Comparison of ENCODE assay signal across 1 cellular context in the genomic region with DNA sequence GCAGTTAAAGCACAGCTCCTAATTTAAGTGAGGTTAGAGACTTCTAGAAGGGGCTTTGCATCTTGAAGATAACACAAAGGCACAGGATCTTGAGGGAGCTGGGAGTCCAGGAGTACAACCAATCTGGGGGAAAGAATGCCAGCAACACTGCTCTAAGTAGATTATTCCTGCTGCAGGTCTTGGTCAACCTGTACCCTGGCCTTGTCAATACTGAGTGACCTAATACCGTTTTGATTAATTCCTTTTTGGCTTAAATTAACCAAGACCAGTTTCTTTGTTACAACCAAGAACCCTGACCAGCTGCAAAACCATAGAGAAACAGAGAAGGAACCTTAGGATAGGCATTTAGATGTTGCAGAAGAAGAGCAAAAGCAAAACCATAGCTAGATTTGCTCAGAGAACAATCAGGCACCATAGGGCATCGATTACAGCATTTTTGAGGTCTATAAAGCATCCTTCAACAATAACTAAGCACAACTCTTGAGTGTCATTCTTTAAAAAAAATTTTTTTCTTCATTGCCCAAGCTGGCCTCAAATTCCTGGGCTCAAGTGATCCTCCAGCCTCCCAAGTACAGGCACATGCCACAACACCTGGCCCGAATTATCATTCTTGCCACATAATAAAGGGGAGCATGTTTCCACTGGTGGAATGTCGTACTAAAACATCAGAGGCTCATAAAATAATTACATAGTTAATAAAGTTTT.
TF ChIP-seq lines count a peak whose summit lies in the region.

No MANE protein-coding gene starts in this region.

TF ChIP-seq in IMR-90, 13 proteins besides CTCF, POLR2A, EP300 and RAD21:
- TF ChIP-seq BHLHE40 (IDR thresholded peaks at IDR 0.05; ENCODE audit: low read depth, low read length) (no peak), NFE2L2 (IDR thresholded peaks at IDR 0.05; ENCODE audit: low read depth, low read length) (no peak), MAZ (IDR thresholded peaks at IDR 0.05; ENCODE audit: borderline replicate concordance, low read depth, low read length) (no peak), MXI1 (IDR thresholded peaks at IDR 0.05; ENCODE audit: borderline replicate concordance, low read depth, low read length) (no peak), CEBPB (IDR thresholded peaks at IDR 0.05; ENCODE audit: low read depth, low read length) (no peak), CHD1 (IDR thresholded peaks at IDR 0.05; ENCODE audit: low read depth, low read length) (no peak), RFX5 (IDR thresholded peaks at IDR 0.05; ENCODE audit: low read depth, low read length) (no peak), RCOR1 (IDR thresholded peaks at IDR 0.05; ENCODE audit: insufficient replicate concordance, low read length) (no peak), MAFK (IDR thresholded peaks at IDR 0.05; ENCODE audit: low read depth, low read length) (no peak), FOS (IDR thresholded peaks at IDR 0.05; ENCODE audit: low read depth, low read length) (no peak), SMC3 (IDR thresholded peaks at IDR 0.05; ENCODE audit: low read depth, low read length) (no peak)
- TF ChIP-seq, protein P1, sequence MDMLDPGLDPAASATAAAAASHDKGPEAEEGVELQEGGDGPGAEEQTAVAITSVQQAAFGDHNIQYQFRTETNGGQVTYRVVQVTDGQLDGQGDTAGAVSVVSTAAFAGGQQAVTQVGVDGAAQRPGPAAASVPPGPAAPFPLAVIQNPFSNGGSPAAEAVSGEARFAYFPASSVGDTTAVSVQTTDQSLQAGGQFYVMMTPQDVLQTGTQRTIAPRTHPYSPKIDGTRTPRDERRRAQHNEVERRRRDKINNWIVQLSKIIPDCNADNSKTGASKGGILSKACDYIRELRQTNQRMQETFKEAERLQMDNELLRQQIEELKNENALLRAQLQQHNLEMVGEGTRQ (IDR thresholded peaks at IDR 0.05; ENCODE audit: low read depth, low read length): no peak
- TF ChIP-seq, protein P2, sequence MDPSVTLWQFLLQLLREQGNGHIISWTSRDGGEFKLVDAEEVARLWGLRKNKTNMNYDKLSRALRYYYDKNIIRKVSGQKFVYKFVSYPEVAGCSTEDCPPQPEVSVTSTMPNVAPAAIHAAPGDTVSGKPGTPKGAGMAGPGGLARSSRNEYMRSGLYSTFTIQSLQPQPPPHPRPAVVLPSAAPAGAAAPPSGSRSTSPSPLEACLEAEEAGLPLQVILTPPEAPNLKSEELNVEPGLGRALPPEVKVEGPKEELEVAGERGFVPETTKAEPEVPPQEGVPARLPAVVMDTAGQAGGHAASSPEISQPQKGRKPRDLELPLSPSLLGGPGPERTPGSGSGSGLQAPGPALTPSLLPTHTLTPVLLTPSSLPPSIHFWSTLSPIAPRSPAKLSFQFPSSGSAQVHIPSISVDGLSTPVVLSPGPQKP (IDR thresholded peaks at IDR 0.05; ENCODE audit: borderline replicate concordance, low read depth, low read length): no peak
